ENCODE assay signal across 9 cellular contexts in genomic region chr6:137389150-137389664, GRCh38.
DNase-seq lines count a peak whose midpoint lies in the region; ATAC-seq and TF ChIP-seq lines count a peak whose summit lies in the region.
"Had no signal": no experiment of that assay in that cellular context is flagged by ENCODE, and none has a peak within 500 bp of the region (broad histone marks: within the 10 kb centered on the region; RNA-seq: fewer than 3 reads in every experiment).

No MANE protein-coding gene starts in this region.

- DNase-seq in Peyer's patch (peak in 2 of 3 donors; percentile 69 to 79), skeletal muscle cell (ENCODE audit: low read depth) (peak; percentile 13), germinal center (ENCODE audit: low spot score) (no peak), suprapubic skin (ENCODE audit: low spot score in 2 of 2) (no peak), esophagus squamous epithelium (lab: John Stamatoyannopoulos, UW) (no peak)
- DNase-seq in activated T-helper 1 cell treated with anti-CD3 and anti-CD28 coated beads, Interleukin-2, amount 50 U/mL, for 16 hours (ENCODE audit: low read depth in 1 of 2, low spot score in 1 of 2): peak; percentile 24 to 46

- H3K9me3 ChIP-seq in BLaER1 treated with 17β-estradiol and CSF1 and Interleukin-3, amounts not matched to agents 10 nM and 100 nM (replicated peaks in 1 of 11): peaks cover under 1 to 35% (median 27%) of the 10 kb centered on the region in 11 experiments; a peak in 20 of 22 replicates
- H3K9me3 ChIP-seq in Peyer's patch (no peaks in the 10 kb centered on the region), suprapubic skin (no peaks in the 10 kb centered on the region), esophagus squamous epithelium (no peaks in the 10 kb centered on the region)

- no peaks in the 10 kb centered on the region for H4K20me1 ChIP-seq in BLaER1 treated with 17β-estradiol and CSF1 and Interleukin-3, amounts not matched to agents 10 nM and 100 nM

- H3K4me3 ChIP-seq in BLaER1 treated with 17β-estradiol and CSF1 and Interleukin-3, amounts not matched to agents 10 nM and 100 nM: peak overlapping the region in 7 of 10 experiments; percentile 1 to 43 (median 22); a peak in 9 of 20 replicates
- H3K4me3 ChIP-seq in Peyer's patch (no peak overlapping the region), skeletal muscle cell (ENCODE audit: low read depth, low read length) (no peak overlapping the region), suprapubic skin (no peak overlapping the region), esophagus squamous epithelium (no peak overlapping the region)

- intact Hi-C loops in esophagus squamous epithelium (cut with DNase I): no loop called here

- peak overlapping the region; percentile 73 to 93 (median 84) for H3K4me2 ChIP-seq in BLaER1 treated with 17β-estradiol and CSF1 and Interleukin-3, amounts not matched to agents 10 nM and 100 nM

- peak; percentile 85 for ATAC-seq in GM21737 (IDR thresholded peaks at IDR 0.05; ENCODE audit: unreplicated experiment)

- H3K27ac ChIP-seq in BLaER1 treated with 17β-estradiol and CSF1 and Interleukin-3, amounts not matched to agents 10 nM and 100 nM: peak overlapping the region; percentile 55 to 98 (median 95); a peak in 21 of 22 replicates
- peak overlapping the region in 2 of 4 donors; percentile 12 to 49 for H3K27ac ChIP-seq in Peyer's patch
- H3K27ac ChIP-seq in suprapubic skin: no peak overlapping the region
- no peak overlapping the region for H3K27ac ChIP-seq in esophagus squamous epithelium
- H3K27ac ChIP-seq: C4-2B had no signal

- peak overlapping the region; percentile 22 to 84 (median 78); a peak in 20 of 22 replicates for H3K9ac ChIP-seq in BLaER1 treated with 17β-estradiol and CSF1 and Interleukin-3, amounts not matched to agents 10 nM and 100 nM

- TF ChIP-seq POLR2A in Peyer's patch (IDR thresholded peaks at IDR 0.05): no peak
- no peak for TF ChIP-seq POLR2A in suprapubic skin (IDR thresholded peaks at IDR 0.05)
- no peak for TF ChIP-seq POLR2A in esophagus squamous epithelium (IDR thresholded peaks at IDR 0.05)

- no peak for TF ChIP-seq EP300 in suprapubic skin (IDR thresholded peaks at IDR 0.05)

- H3K4me1 ChIP-seq in BLaER1 treated with 17β-estradiol and CSF1 and Interleukin-3, amounts not matched to agents 10 nM and 100 nM: peaks cover 30 to 88% (median 63%) of the 10 kb centered on the region in 10 experiments
- H3K4me1 ChIP-seq in Peyer's patch (peaks cover 0 to 10% (median 3%) of the 10 kb centered on the region in 4 donors), suprapubic skin (no peaks in the 10 kb centered on the region), esophagus squamous epithelium (peaks cover 0 to 18% (median 4%) of the 10 kb centered on the region in 3 donors)

- H3K36me3 ChIP-seq in BLaER1 treated with 17β-estradiol and CSF1 and Interleukin-3, amounts not matched to agents 10 nM and 100 nM: no peaks in the 10 kb centered on the region
- H3K36me3 ChIP-seq in Peyer's patch (no peaks in the 10 kb centered on the region), suprapubic skin (no peaks in the 10 kb centered on the region), esophagus squamous epithelium (no peaks in the 10 kb centered on the region)

- TF ChIP-seq CTCF in Peyer's patch (IDR thresholded peaks at IDR 0.05) (no peak), suprapubic skin (IDR thresholded peaks at IDR 0.05) (no peak), esophagus squamous epithelium (IDR thresholded peaks at IDR 0.05) (no peak)

- H3K27me3 ChIP-seq in BLaER1 treated with 17β-estradiol and CSF1 and Interleukin-3, amounts not matched to agents 10 nM and 100 nM: no peaks in the 10 kb centered on the region
- H3K27me3 ChIP-seq in Peyer's patch (no peaks in the 10 kb centered on the region), suprapubic skin (no peaks in the 10 kb centered on the region), esophagus squamous epithelium (no peaks in the 10 kb centered on the region)

- 43% methylated on average over 6 of the region's 6 CpGs for WGBS in suprapubic skin
- WGBS in esophagus squamous epithelium, 2 donors: 11 to 14% methylated on average over 6 of the region's 6 CpGs

Comparison
In these comparisons a context has a peak if more than half of its experiments do, and no peak if none do; other contexts are left out.
1. H3K27ac ChIP-seq: peak in BLaER1 treated with 17β-estradiol and CSF1 and Interleukin-3, amounts not matched to agents 10 nM and 100 nM (11 of 11); none in suprapubic skin (single experiment) and esophagus squamous epithelium (0 of 4).
2. H3K4me3 ChIP-seq: peak in BLaER1 treated with 17β-estradiol and CSF1 and Interleukin-3, amounts not matched to agents 10 nM and 100 nM (7 of 10); none in Peyer's patch (0 of 4), skeletal muscle cell (single experiment), suprapubic skin (single experiment) and esophagus squamous epithelium (0 of 4).
3. DNase-seq: peak in Peyer's patch (2 of 3), activated T-helper 1 cell treated with anti-CD3 and anti-CD28 coated beads, Interleukin-2, amount 50 U/mL, for 16 hours (2 of 2) and skeletal muscle cell (single experiment); none in germinal center (single experiment), suprapubic skin (0 of 2) and esophagus squamous epithelium (single experiment).